10 cellular contexts compared by ENCODE assay signal in genomic region chr10:106836923-106837322, GRCh38.
DNase-seq lines count a peak whose midpoint lies in the region; ATAC-seq and TF ChIP-seq lines count a peak whose summit lies in the region.
"Had no signal": no experiment of that assay in that cellular context is flagged by ENCODE, and none has a peak within 500 bp of the region (broad histone marks: within the 10 kb centered on the region; RNA-seq: fewer than 3 reads in every experiment).

No MANE protein-coding gene starts in this region.

- WGBS in mesendoderm (ENCODE audit: extremely low coverage, insufficient coverage, low lambda C conversion rate): no CpG with 5 or more reads among the region's 1 CpG

- no peak for DNase-seq in activated naive CD4-positive, alpha-beta T cell treated with anti-CD3 and anti-CD28 coated beads, Interleukin-2, amount 10 ng/mL, durations not matched to agents 7 days and 5 days
- DNase-seq in activated naive CD4-positive, alpha-beta T cell treated with anti-CD3 and anti-CD28 coated beads for 36 hours: no peak
- DNase-seq in stimulated activated naive CD8-positive, alpha-beta T cell treated with anti-CD3 and anti-CD28 coated beads, Interleukin-15, Interleukin-2, amounts not matched to agents 100 U/mL and 50 U/mL, for 24 hours: no peak
- DNase-seq in mesendoderm (no peak), activated gamma-delta T cell (lab: John Stamatoyannopoulos, UW) (no peak)
- DNase-seq: SJCRH30 had no signal

- H4K5ac ChIP-seq in mesendoderm (ENCODE audit: low read length): no peak overlapping the region

- ATAC-seq in HG02973 (IDR thresholded peaks at IDR 0.05; ENCODE audit: unreplicated experiment) (peak; percentile 90), HG03025 (IDR thresholded peaks at IDR 0.05; ENCODE audit: low FRiP score, unreplicated experiment) (no peak)
- ATAC-seq in stimulated activated naive CD8-positive, alpha-beta T cell treated with anti-CD3 and anti-CD28 coated beads, Interleukin-15, Interleukin-2, amounts not matched to agents 100 U/mL and 50 U/mL, for 24 hours: peak; percentile 43

- H3K79me2 ChIP-seq in OCI-LY3 (ENCODE audit: low read length) (no peaks in the 10 kb centered on the region), mesendoderm (ENCODE audit: control insufficient read depth, insufficient read depth, low read length) (no peaks in the 10 kb centered on the region)
- H3K79me2 ChIP-seq: hepatocyte had no signal

- intact Hi-C loops in activated naive CD4-positive, alpha-beta T cell treated with anti-CD3 and anti-CD28 coated beads for 36 hours (cut with micrococcal nuclease): no loop called here

- H3K36me3 ChIP-seq in OCI-LY3 (replicated peaks; ENCODE audit: low read depth, low read length) (no peaks in the 10 kb centered on the region), mesendoderm (ENCODE audit: control insufficient read depth, insufficient read depth, low read length) (no peaks in the 10 kb centered on the region)
- H3K36me3 ChIP-seq: SJCRH30 had no signal

- H3K4me3 ChIP-seq in OCI-LY3 (ENCODE audit: low read length): no peak overlapping the region
- H3K4me3 ChIP-seq in mesendoderm (ENCODE audit: low read length): no peak overlapping the region
- H3K4me3 ChIP-seq: hepatocyte, SJCRH30 had no signal

- H3K9ac ChIP-seq in OCI-LY3 (ENCODE audit: low read length): no peak overlapping the region
- no peak overlapping the region for H3K9ac ChIP-seq in mesendoderm (ENCODE audit: low read length)

- H3K27ac ChIP-seq in OCI-LY3 (ENCODE audit: low read length): no peak overlapping the region
- no peak overlapping the region for H3K27ac ChIP-seq in mesendoderm (ENCODE audit: low read depth, low read length)
- H3K27ac ChIP-seq: hepatocyte, SJCRH30 had no signal

- H3K4me2 ChIP-seq in OCI-LY3 (ENCODE audit: low read length) (peak overlapping the region; percentile 48), mesendoderm (ENCODE audit: low read length) (no peak overlapping the region)
- H3K4me2 ChIP-seq: hepatocyte had no signal

- no peak overlapping the region for H3K23ac ChIP-seq in mesendoderm (ENCODE audit: low read length)

- H2BK15ac ChIP-seq in mesendoderm (replicated peaks; ENCODE audit: low read depth): no peak overlapping the region

- H3K4me1 Mint-ChIP-seq in activated naive CD4-positive, alpha-beta T cell treated with anti-CD3 and anti-CD28 coated beads, Interleukin-2, amount 10 ng/mL, durations not matched to agents 7 days and 5 days: peaks cover 13% of the 10 kb centered on the region
- peaks cover 4% of the 10 kb centered on the region for H3K4me1 Mint-ChIP-seq in activated naive CD4-positive, alpha-beta T cell treated with anti-CD3 and anti-CD28 coated beads for 36 hours (ENCODE audit: low read depth)

- no peaks in the 10 kb centered on the region for H3K9me3 ChIP-seq in OCI-LY3 (ENCODE audit: insufficient read depth, low read length)
- H3K9me3 ChIP-seq: SJCRH30 had no signal

- H2BK5ac ChIP-seq in mesendoderm (ENCODE audit: low read length): no peak overlapping the region

- CTCF ChIA-PET in activated naive CD4-positive, alpha-beta T cell treated with anti-CD3 and anti-CD28 coated beads, Interleukin-2, amount 10 ng/mL, durations not matched to agents 7 days and 5 days (lab: Charles Lee): no interaction called here
- CTCF ChIA-PET in activated naive CD4-positive, alpha-beta T cell treated with anti-CD3 and anti-CD28 coated beads for 36 hours (lab: Charles Lee): no interaction called here

- peaks cover 10% of the 10 kb centered on the region for H3K9me3 Mint-ChIP-seq in activated naive CD4-positive, alpha-beta T cell treated with anti-CD3 and anti-CD28 coated beads, Interleukin-2, amount 10 ng/mL, durations not matched to agents 7 days and 5 days
- H3K9me3 Mint-ChIP-seq in activated naive CD4-positive, alpha-beta T cell treated with anti-CD3 and anti-CD28 coated beads for 36 hours: peaks cover 2% of the 10 kb centered on the region

- H3K18ac ChIP-seq in mesendoderm (ENCODE audit: low read length): no peak overlapping the region

- no peaks in the 10 kb centered on the region for H3K36me3 Mint-ChIP-seq in activated naive CD4-positive, alpha-beta T cell treated with anti-CD3 and anti-CD28 coated beads, Interleukin-2, amount 10 ng/mL, durations not matched to agents 7 days and 5 days
- no peaks in the 10 kb centered on the region for H3K36me3 Mint-ChIP-seq in activated naive CD4-positive, alpha-beta T cell treated with anti-CD3 and anti-CD28 coated beads for 36 hours (ENCODE audit: low read depth)

- H2AFZ ChIP-seq in OCI-LY3 (ENCODE audit: low read depth, low read length): no peak overlapping the region
- H2AFZ ChIP-seq: hepatocyte had no signal

- no peaks in the 10 kb centered on the region for H3K27me3 Mint-ChIP-seq in activated naive CD4-positive, alpha-beta T cell treated with anti-CD3 and anti-CD28 coated beads, Interleukin-2, amount 10 ng/mL, durations not matched to agents 7 days and 5 days
- H3K27me3 Mint-ChIP-seq in activated naive CD4-positive, alpha-beta T cell treated with anti-CD3 and anti-CD28 coated beads for 36 hours (ENCODE audit: low read depth): no peaks in the 10 kb centered on the region

- H4K8ac ChIP-seq in mesendoderm (ENCODE audit: low read depth, low read length): no peak overlapping the region

- no peak overlapping the region for H3K4ac ChIP-seq in mesendoderm (ENCODE audit: low read depth, low read length)

- H2BK120ac ChIP-seq in mesendoderm (ENCODE audit: low read depth, low read length): no peak overlapping the region

- H3K27me3 ChIP-seq in OCI-LY3 (ENCODE audit: low read depth, low read length) (peaks cover 11% of the 10 kb centered on the region), mesendoderm (ENCODE audit: insufficient read depth, low read length, poor library complexity) (no peaks in the 10 kb centered on the region)
- H3K27me3 ChIP-seq: hepatocyte, SJCRH30 had no signal

- TF ChIP-seq CTCF in OCI-LY3 (IDR thresholded peaks at IDR 0.05; ENCODE audit: low read depth, low read length): no peak

- peaks cover 15% of the 10 kb centered on the region for H3K4me1 ChIP-seq in OCI-LY3 (ENCODE audit: low read length)
- no peaks in the 10 kb centered on the region for H3K4me1 ChIP-seq in mesendoderm (ENCODE audit: control insufficient read depth, low read depth, low read length)

- peak overlapping the region; percentile 61 for H3K27ac Mint-ChIP-seq in activated naive CD4-positive, alpha-beta T cell treated with anti-CD3 and anti-CD28 coated beads, Interleukin-2, amount 10 ng/mL, durations not matched to agents 7 days and 5 days
- H3K27ac Mint-ChIP-seq in activated naive CD4-positive, alpha-beta T cell treated with anti-CD3 and anti-CD28 coated beads for 36 hours: no peak overlapping the region

- no peaks in the 10 kb centered on the region for H3K79me1 ChIP-seq in mesendoderm (ENCODE audit: low read length)

- H3K4me3 Mint-ChIP-seq in activated naive CD4-positive, alpha-beta T cell treated with anti-CD3 and anti-CD28 coated beads, Interleukin-2, amount 10 ng/mL, durations not matched to agents 7 days and 5 days: no peak overlapping the region
- H3K4me3 Mint-ChIP-seq in activated naive CD4-positive, alpha-beta T cell treated with anti-CD3 and anti-CD28 coated beads for 36 hours: no peak overlapping the region

- H3K56ac ChIP-seq in mesendoderm (ENCODE audit: low read length): no peak overlapping the region

- no peak overlapping the region for H2AK5ac ChIP-seq in mesendoderm (ENCODE audit: low read length)

- H4K20me1 ChIP-seq in OCI-LY3 (ENCODE audit: insufficient read depth, low read length): no peaks in the 10 kb centered on the region; the same call in 1 of the 2 replicates
